Comparison of ENCODE assay signal across 1 cellular context in genomic region chr2:102245266-102246151, GRCh38.
TF ChIP-seq lines count a peak whose summit lies in the region.

No MANE protein-coding gene starts in this region.

TF ChIP-seq in GM23338, 12 proteins besides CTCF, POLR2A, EP300 and RAD21 (continued from another document):
- TF ChIP-seq ZNF462 (CRISPR knock-in tag; IDR thresholded peaks at IDR 0.05) = no peak
- no peak for TF ChIP-seq ZNF331 (CRISPR knock-in tag; IDR thresholded peaks at IDR 0.05; ENCODE audit: low read depth)
- TF ChIP-seq EZH2phosphoT487 (IDR thresholded peaks at IDR 0.05; ENCODE audit: unreplicated experiment) = no peak
- TF ChIP-seq EZH2 (IDR thresholded peaks at IDR 0.05; ENCODE audit: low read depth, unreplicated experiment) = no peak
